In genomic region chr3:51340311-51340829, GRCh38 we compare ENCODE assay signal across 9 cellular contexts. TPM values are rescaled to one million over a fixed set of nuclear protein-coding genes. Genes with fewer than 3 reads are reported as not detected.
DNase-seq lines count a peak whose midpoint lies in the region; ATAC-seq and TF ChIP-seq lines count a peak whose summit lies in the region.
"Had no signal": no experiment of that assay in that cellular context is flagged by ENCODE, and none has a peak within 500 bp of the region (broad histone marks: within the 10 kb centered on the region; RNA-seq: fewer than 3 reads in every experiment).

No MANE protein-coding gene starts in this region.

- H3K4me1 ChIP-seq in A673 (ENCODE audit: insufficient read depth, low read length, poor library complexity, severe bottlenecking): no peaks in the 10 kb centered on the region
- H3K4me1 ChIP-seq in mesendoderm (ENCODE audit: control insufficient read depth, low read depth, low read length): peaks cover 7% of the 10 kb centered on the region
- H3K4me1 ChIP-seq in CD4-positive, alpha-beta memory T cell (ENCODE audit: insufficient read depth, low read length): no peaks in the 10 kb centered on the region

- H3K9me3 ChIP-seq in A673 (ENCODE audit: low read depth, low read length, poor library complexity, severe bottlenecking): no peaks in the 10 kb centered on the region
- no peaks in the 10 kb centered on the region for H3K9me3 ChIP-seq in CD4-positive, alpha-beta memory T cell (ENCODE audit: control insufficient read depth in 1 of 2, low read length in 2 of 2)

- no peak overlapping the region for H3K23ac ChIP-seq in mesendoderm (ENCODE audit: low read length)

- H3K56ac ChIP-seq in mesendoderm (ENCODE audit: low read length): no peak overlapping the region

- no peak overlapping the region for H3K4me3 Mint-ChIP-seq in CD4-positive, alpha-beta memory T cell

- no peak overlapping the region for H4K8ac ChIP-seq in mesendoderm (ENCODE audit: low read depth, low read length)

- no CpG with 5 or more reads among the region's 2 CpGs for WGBS in mesendoderm (ENCODE audit: extremely low coverage, insufficient coverage, low lambda C conversion rate)

- no peak overlapping the region for H2BK120ac ChIP-seq in mesendoderm (ENCODE audit: low read depth, low read length)

- H3K9ac ChIP-seq in mesendoderm (ENCODE audit: low read length): no peak overlapping the region

- ATAC-seq in HG03521 (IDR thresholded peaks at IDR 0.05; ENCODE audit: unreplicated experiment): no peak

- DNase-seq in A673 (ENCODE audit: low spot score): peak; percentile 62
- peak; percentile 96 for DNase-seq in LHCN-M2 (ENCODE audit: low read depth)
- DNase-seq in ecto neural progenitor cell (ENCODE audit: low spot score): peak; percentile 34
- peak; percentile 79 for DNase-seq in mesendoderm
- no peak for DNase-seq in activated CD4-positive, CD25-positive, alpha-beta regulatory T cell treated with anti-CD3 and anti-CD28 coated beads, Interleukin-2, amount 50 U/mL, for 72 hours
- DNase-seq in NCI-H524 (lab: John Stamatoyannopoulos, UW): no peak
- no peak for DNase-seq in CD4-positive, alpha-beta memory T cell
- DNase-seq: DMS79 treated with DMSO at 0.1 percent for 48 hours had no signal

- no peak overlapping the region for H3K4me3 ChIP-seq in A673 (ENCODE audit: low read depth, low read length, poor library complexity, severe bottlenecking)
- H3K4me3 ChIP-seq in mesendoderm (ENCODE audit: low read length): no peak overlapping the region
- H3K4me3 ChIP-seq in CD4-positive, alpha-beta memory T cell (ENCODE audit: low read length in 2 of 2): no peak overlapping the region

- TF ChIP-seq CTCF in A673 (conservative IDR thresholded peaks at IDR 0.05; ENCODE audit: low read depth, low read length): no peak

- H3K79me2 ChIP-seq in mesendoderm (ENCODE audit: control insufficient read depth, insufficient read depth, low read length): no peaks in the 10 kb centered on the region

- H3K27ac Mint-ChIP-seq in CD4-positive, alpha-beta memory T cell: no peak overlapping the region

- no peak overlapping the region for H2AK5ac ChIP-seq in mesendoderm (ENCODE audit: low read length)

- H3K4me2 ChIP-seq in mesendoderm (ENCODE audit: low read length): no peak overlapping the region

- no peaks in the 10 kb centered on the region for H3K79me1 ChIP-seq in mesendoderm (ENCODE audit: low read length)

- no peak overlapping the region for H4K5ac ChIP-seq in mesendoderm (ENCODE audit: low read length)

- H3K18ac ChIP-seq in mesendoderm (ENCODE audit: low read length): no peak overlapping the region

- intact Hi-C loops in A673 (cut with micrococcal nuclease; ENCODE audit: unreplicated experiment): no loop called here
- intact Hi-C loops in CD4-positive, alpha-beta memory T cell (cut with micrococcal nuclease): no loop called here

- H3K27me3 Mint-ChIP-seq in CD4-positive, alpha-beta memory T cell: peaks cover 0 to 1% of the 10 kb centered on the region in 2 donors

- H3K4me1 Mint-ChIP-seq in CD4-positive, alpha-beta memory T cell: no peaks in the 10 kb centered on the region

- H3K9me3 Mint-ChIP-seq in CD4-positive, alpha-beta memory T cell: no peaks in the 10 kb centered on the region

- CTCF ChIA-PET in A673 (lab: Charles Lee): no interaction called here
- CTCF ChIA-PET in CD4-positive, alpha-beta memory T cell (lab: Charles Lee; ENCODE audit: partially characterized antibody): no interaction called here

- H3K36me3 Mint-ChIP-seq in CD4-positive, alpha-beta memory T cell: no peaks in the 10 kb centered on the region

- no peak overlapping the region for H3K4ac ChIP-seq in mesendoderm (ENCODE audit: low read depth, low read length)

- no peak overlapping the region for H2BK15ac ChIP-seq in mesendoderm (replicated peaks; ENCODE audit: low read depth)

- BruUV-seq in A673 (replicated peaks; lab: Mats Ljungman, UMichigan): no TSS peak

- H3K27ac ChIP-seq in A673 (ENCODE audit: low read depth, low read length, poor library complexity, severe bottlenecking) (peak overlapping the region; percentile 22), mesendoderm (ENCODE audit: low read depth, low read length) (no peak overlapping the region)
- no peak overlapping the region for H3K27ac ChIP-seq in CD4-positive, alpha-beta memory T cell (ENCODE audit: low read depth, low read length)

- no peak overlapping the region for H2BK5ac ChIP-seq in mesendoderm (ENCODE audit: low read length)

- H3K27me3 ChIP-seq in A673 (replicated peaks; ENCODE audit: insufficient read depth, low read depth, low read length, poor library complexity): no peaks in the 10 kb centered on the region
- no peaks in the 10 kb centered on the region for H3K27me3 ChIP-seq in mesendoderm (ENCODE audit: insufficient read depth, low read length, poor library complexity)
- H3K27me3 ChIP-seq in CD4-positive, alpha-beta memory T cell (ENCODE audit: insufficient read depth, low read length): no peaks in the 10 kb centered on the region

- H3K36me3 ChIP-seq in A673 (ENCODE audit: insufficient read depth, low read length, poor library complexity, severe bottlenecking) (no peaks in the 10 kb centered on the region), mesendoderm (ENCODE audit: control insufficient read depth, insufficient read depth, low read length) (no peaks in the 10 kb centered on the region)
- no peaks in the 10 kb centered on the region for H3K36me3 ChIP-seq in CD4-positive, alpha-beta memory T cell (ENCODE audit: insufficient read depth, low read length)

- POLR2A ChIA-PET in A673 (lab: Charles Lee; ENCODE audit: low non-redundant PET): no interaction called here
- POLR2A ChIA-PET in CD4-positive, alpha-beta memory T cell (lab: Charles Lee; ENCODE audit: partially characterized antibody): interaction anchor here (0.6 kb wide), 1 partner anchor 421 kb away, joined by 3 read pairs; no protein-coding TSS in a partner anchor

RNA-seq across cellular contexts. Expression of gene MANF, which starts 44.7 kb away (rescaled TPM):
- 82.8 and 106 TPM in 2 replicates for total RNA-seq in A673 (2021)
- total RNA-seq in LHCN-M2 (2014; rRNA removed): 122 and 126 TPM in 2 replicates
- polyA plus RNA-seq in LHCN-M2 (2012): 125 TPM
- polyA plus RNA-seq in mesendoderm (2013, experiment 1 of 2): 202 TPM
- 199 TPM for polyA plus RNA-seq in mesendoderm (2013, experiment 2 of 2)
- total RNA-seq in CD4-positive, alpha-beta memory T cell: 10 to 100 TPM; 74.8 to 79.0 TPM
- 10 to 100 TPM; 39.0 to 64.1 TPM for polyA plus RNA-seq in CD4-positive, alpha-beta memory T cell

RNA-seq across cellular contexts. Expression of gene RBM15B, which starts 50.7 kb away (rescaled TPM):
- 26.8 and 27.0 TPM in 2 replicates for total RNA-seq in A673 (2021)
- total RNA-seq in LHCN-M2 (2014; rRNA removed): 30.2 and 34.2 TPM in 2 replicates
- polyA plus RNA-seq in LHCN-M2 (2012): 24.2 TPM
- 39.4 TPM for polyA plus RNA-seq in mesendoderm (2013, experiment 1 of 2)
- polyA plus RNA-seq in mesendoderm (2013, experiment 2 of 2): 38.7 TPM
- total RNA-seq in CD4-positive, alpha-beta memory T cell: 10 to 100 TPM; 38.3 to 39.9 TPM
- 10 to 100 TPM in 1 of 2 donors, 1 to 10 TPM in 1; 9.9 to 28.2 TPM for polyA plus RNA-seq in CD4-positive, alpha-beta memory T cell

Comparison
In these comparisons a context has a peak if more than half of its experiments do, and no peak if none do; other contexts are left out.
1. DNase-seq: peak in A673 (single experiment), LHCN-M2 (single experiment), ecto neural progenitor cell (single experiment) and mesendoderm (single experiment); none in activated CD4-positive, CD25-positive, alpha-beta regulatory T cell treated with anti-CD3 and anti-CD28 coated beads, Interleukin-2, amount 50 U/mL, for 72 hours (single experiment), NCI-H524 (0 of 2) and CD4-positive, alpha-beta memory T cell (0 of 5).